Comparison of ENCODE assay signal across 18 cellular contexts in the genomic region with DNA sequence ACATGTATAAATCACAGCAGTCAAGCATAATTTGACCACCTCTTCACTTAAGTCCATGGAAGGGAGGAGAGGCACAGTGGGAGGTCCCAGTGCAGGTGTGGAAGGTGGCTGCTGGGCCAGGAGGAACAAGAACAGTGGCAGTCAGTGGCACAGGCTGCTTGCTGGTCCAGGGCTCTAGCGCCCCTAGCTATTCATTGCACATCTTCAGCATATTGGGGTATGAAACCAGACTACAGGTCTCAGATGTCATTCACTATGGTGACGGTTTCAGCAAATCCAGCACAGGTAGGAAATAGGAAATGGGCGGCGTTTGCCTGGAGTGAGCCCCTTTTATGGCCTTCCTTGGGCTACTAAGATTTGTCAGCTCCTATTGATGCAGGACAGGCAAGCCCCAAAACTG.
DNase-seq lines count a peak whose midpoint lies in the region; ATAC-seq and TF ChIP-seq lines count a peak whose summit lies in the region.
"Had no signal": no experiment of that assay in that cellular context is flagged by ENCODE, and none has a peak within 500 bp of the region (broad histone marks: within the 10 kb centered on the region; RNA-seq: fewer than 3 reads in every experiment).

No MANE protein-coding gene starts in this region.

- no peak overlapping the region for H3K9ac ChIP-seq in Karpas-422 (ENCODE audit: low read length)

- peak; percentile 67 for ATAC-seq in GM18867 (IDR thresholded peaks at IDR 0.05; ENCODE audit: unreplicated experiment)
- no peak for ATAC-seq in left colon
- ATAC-seq: HCT116 had no signal

- H3K27me3 ChIP-seq in GM06990 (replicated peaks; ENCODE audit: control insufficient read depth, insufficient read depth, low read length) (no peaks in the 10 kb centered on the region; the same call in 1 of the 2 replicates), Karpas-422 (ENCODE audit: low read length) (no peaks in the 10 kb centered on the region; the same call in 1 of the 2 replicates), osteoblast (ENCODE audit: insufficient read depth, low read length) (no peaks in the 10 kb centered on the region)
- H3K27me3 ChIP-seq: MG63, uterus had no signal

- H3K9me3 Mint-ChIP-seq in immature natural killer cell: peaks cover 0 to 2% (median 0%) of the 10 kb centered on the region in 6 donors

- H3K36me3 Mint-ChIP-seq in immature natural killer cell: no peaks in the 10 kb centered on the region

- peaks cover 30 to 39% of the 10 kb centered on the region in 2 donors for H3K4me1 Mint-ChIP-seq in immature natural killer cell

- H2AFZ ChIP-seq in Karpas-422 (ENCODE audit: low read length) (no peak overlapping the region), osteoblast (ENCODE audit: low read length) (no peak overlapping the region)

- H3K4me3 Mint-ChIP-seq in immature natural killer cell: peak overlapping the region; percentile 19 to 58 (median 42)

- no peak overlapping the region for H3K27ac Mint-ChIP-seq in immature natural killer cell

- no peak overlapping the region for H3K4me2 ChIP-seq in Karpas-422 (ENCODE audit: low read depth, low read length, poor library complexity, severe bottlenecking)
- no peak overlapping the region for H3K4me2 ChIP-seq in osteoblast (ENCODE audit: insufficient read depth, low read length)
- H3K4me2 ChIP-seq: smooth muscle cell had no signal

- H3K4me1 ChIP-seq in Karpas-422 (ENCODE audit: low read length) (no peaks in the 10 kb centered on the region), osteoblast (ENCODE audit: insufficient read depth, low read length) (no peaks in the 10 kb centered on the region)
- H3K4me1 ChIP-seq: uterus had no signal

- H3K4me3 ChIP-seq in GM06990 (replicated peaks; ENCODE audit: low read depth, low read length) (no peak overlapping the region), Karpas-422 (ENCODE audit: low read length) (no peak overlapping the region), osteoblast (ENCODE audit: insufficient read depth, low read length) (no peak overlapping the region)
- H3K4me3 ChIP-seq: MG63, smooth muscle cell, uterus had no signal

- no peak for TF ChIP-seq CTCF in GM06990 (IDR thresholded peaks at IDR 0.05; ENCODE audit: insufficient read depth, low read length, poor library complexity, severe bottlenecking)
- no peak for TF ChIP-seq CTCF in osteoblast (IDR thresholded peaks at IDR 0.05; ENCODE audit: extremely low read depth, low read depth, low read length)

- intact Hi-C loops in left colon (cut with DNase I, micrococcal nuclease): no loop called here

- peaks cover 0 to 16% (median 10%) of the 10 kb centered on the region in 3 donors for H3K27me3 Mint-ChIP-seq in immature natural killer cell (ENCODE audit: low read depth in 3 of 3)

- H3K79me2 ChIP-seq in Karpas-422 (ENCODE audit: low read length) (no peaks in the 10 kb centered on the region), osteoblast (ENCODE audit: insufficient read depth, low read length) (no peaks in the 10 kb centered on the region)

- no peaks in the 10 kb centered on the region for H3K9me2 ChIP-seq in Karpas-422 (replicated peaks; ENCODE audit: insufficient read depth, low read length)

- DNase-seq in GM06990 (ENCODE audit: extremely low read depth, insufficient read length): peak; percentile 31
- peak; percentile 47 for DNase-seq in Karpas-422
- DNase-seq in immature natural killer cell: no peak
- DNase-seq in left colon: no peak
- no peak for DNase-seq in T1000 (lab: John Stamatoyannopoulos, UW)
- DNase-seq in osteoblast (ENCODE audit: insufficient read length, low spot score, missing footprints): no peak
- DNase-seq in putamen (ENCODE audit: low spot score): no peak
- DNase-seq: activated CD4-positive, alpha-beta T cell treated with anti-CD3 and anti-CD28 coated beads, Interleukin-2, amount 50 U/mL, for 4 hours; activated naive CD4-positive, alpha-beta T cell treated with Interleukin-2 at 50 U/mL for 16 hours; effector CD8-positive, alpha-beta T cell; MG63; NCI-H1694 treated with DMSO at 0.1 percent for 48 hours; NCI-H446; stimulated activated CD4-positive, alpha-beta T cell treated with anti-CD3 and anti-CD28 coated beads, Interleukin-4, amount 100 ng/mL, for 24 hours; uterus had no signal

- H3K27ac ChIP-seq in Karpas-422 (ENCODE audit: low read length) (no peak overlapping the region), osteoblast (ENCODE audit: low read depth, low read length) (no peak overlapping the region)
- H3K27ac ChIP-seq: uterus had no signal

- no peaks in the 10 kb centered on the region for H4K20me1 ChIP-seq in Karpas-422 (ENCODE audit: insufficient read depth, low read depth, low read length)
- no peaks in the 10 kb centered on the region for H4K20me1 ChIP-seq in osteoblast (ENCODE audit: insufficient read depth, low read length)

- H3K9me3 ChIP-seq in Karpas-422 (ENCODE audit: low read length): no peaks in the 10 kb centered on the region; the same call in 1 of the 2 replicates
- no peaks in the 10 kb centered on the region for H3K9me3 ChIP-seq in osteoblast (ENCODE audit: low read depth, low read length)
- H3K9me3 ChIP-seq: MG63, uterus had no signal

- H3K36me3 ChIP-seq in GM06990 (ENCODE audit: control insufficient read depth, insufficient read depth, low read length) (no peaks in the 10 kb centered on the region), Karpas-422 (ENCODE audit: insufficient read depth, low read length) (no peaks in the 10 kb centered on the region), osteoblast (ENCODE audit: insufficient read depth, low read length) (no peaks in the 10 kb centered on the region)
- H3K36me3 ChIP-seq: MG63, uterus had no signal

Comparison
In these comparisons a context has a peak if more than half of its experiments do, and no peak if none do; other contexts are left out.
1. DNase-seq: peak in GM06990 (single experiment) and Karpas-422 (single experiment); none in immature natural killer cell (0 of 3), left colon (0 of 2), T1000 (single experiment), osteoblast (single experiment) and putamen (single experiment).